ENCODE assay signal across 18 cellular contexts in the genomic region with DNA sequence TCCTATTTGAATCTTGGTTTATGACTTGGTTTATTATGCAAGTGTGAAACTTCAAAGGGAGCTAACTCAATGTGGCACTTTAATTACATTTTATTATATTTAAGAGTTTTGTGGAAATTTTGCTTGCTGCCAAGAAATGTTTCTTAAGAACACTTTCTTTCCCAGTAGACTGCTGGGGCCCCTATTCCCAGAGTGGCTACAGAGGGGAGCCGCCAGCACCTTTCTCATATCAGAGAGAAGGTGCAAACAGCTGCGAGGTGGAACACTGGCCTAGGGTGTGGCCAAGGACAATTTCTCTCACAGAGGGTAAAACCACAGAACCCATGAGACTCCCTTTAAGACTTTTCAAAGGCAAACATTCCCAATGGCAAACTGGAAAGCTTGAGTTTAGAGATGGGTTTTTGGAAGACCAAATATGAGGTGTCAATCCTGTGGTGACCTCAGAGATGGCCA.
"Had no signal": no experiment of that assay in that cellular context is flagged by ENCODE, and none has a peak within 500 bp of the region (broad histone marks: within the 10 kb centered on the region; RNA-seq: fewer than 3 reads in every experiment).

No MANE protein-coding gene starts in this region.

- H3K4me2 ChIP-seq: smooth muscle cell had no signal

- H3K27ac ChIP-seq: brain microvascular endothelial cell had no signal

- H3K27me3 ChIP-seq: brain microvascular endothelial cell had no signal

- H3K4me3 Mint-ChIP-seq: activated T-helper 17 cell treated with anti-CD3 and anti-CD28 coated beads, Interleukin-2, amount 50 U/mL, for 72 hours; dendritic cell treated with granulocyte-macrophage colony-stimulating factor and Interleukin-4, amounts not matched to agents 40 ng/mL and 50 ng/mL, for 4 days; memory B cell; natural killer cell; T-cell had no signal

- H3K4me1 Mint-ChIP-seq: activated T-helper 17 cell treated with anti-CD3 and anti-CD28 coated beads, Interleukin-2, amount 50 U/mL, for 72 hours; natural killer cell; T-cell had no signal

- H3K36me3 Mint-ChIP-seq: natural killer cell, T-cell had no signal

- H3K36me3 ChIP-seq: brain microvascular endothelial cell had no signal

- H3K27me3 Mint-ChIP-seq: dendritic cell treated with granulocyte-macrophage colony-stimulating factor and Interleukin-4, amounts not matched to agents 40 ng/mL and 50 ng/mL, for 4 days had no signal

- H3K9me3 Mint-ChIP-seq: dendritic cell treated with granulocyte-macrophage colony-stimulating factor and Interleukin-4, amounts not matched to agents 40 ng/mL and 50 ng/mL, for 4 days; T-cell had no signal

- DNase-seq: activated naive CD4-positive, alpha-beta T cell treated with Interleukin-2 at 50 U/mL for 16 hours; anterior cingulate cortex; effector memory CD4-positive, alpha-beta T cell; head of caudate nucleus; natural killer cell; retina; stimulated activated CD4-positive, alpha-beta T cell treated with anti-CD3 and anti-CD28 coated beads, Interleukin-4, amount 100 ng/mL, for 4 hours; stimulated activated CD8-positive, alpha-beta memory T cell treated with anti-CD3 and anti-CD28 coated beads, Interleukin-4, amount 100 ng/mL, for 48 hours; stimulated activated naive CD4-positive, alpha-beta T cell treated with Interleukin-2 at 50 U/mL for 16 hours; T-cell; T1000 had no signal

- ATAC-seq: activated CD4-positive, CD25-positive, alpha-beta regulatory T cell treated with anti-CD3 and anti-CD28 coated beads, Interleukin-2, amount 50 U/mL, for 24 hours; activated T-helper 17 cell treated with anti-CD3 and anti-CD28 coated beads, Interleukin-2, amount 50 U/mL, for 72 hours; left lobe of liver; natural killer cell; T-cell had no signal

- H3K27ac Mint-ChIP-seq: activated T-helper 17 cell treated with anti-CD3 and anti-CD28 coated beads, Interleukin-2, amount 50 U/mL, for 72 hours; dendritic cell treated with granulocyte-macrophage colony-stimulating factor and Interleukin-4, amounts not matched to agents 40 ng/mL and 50 ng/mL, for 4 days; memory B cell; natural killer cell; T-cell had no signal

- H3K4me3 ChIP-seq: smooth muscle cell had no signal
